ENCODE assay signal across 9 cellular contexts in genomic region chr1:219567341-219567947, GRCh38. TPM values are rescaled to one million over a fixed set of nuclear protein-coding genes. Genes with fewer than 3 reads are reported as not detected.
A peak's percentile ranks its signal among the peaks of the same experiment; 100 is the strongest.
DNase-seq lines count a peak whose midpoint lies in the region; ATAC-seq and TF ChIP-seq lines count a peak whose summit lies in the region.
"Had no signal": no experiment of that assay in that cellular context is flagged by ENCODE, and none has a peak within 500 bp of the region (broad histone marks: within the 10 kb centered on the region; RNA-seq: fewer than 3 reads in every experiment).

No MANE protein-coding gene starts in this region.

- H3K9me3 Mint-ChIP-seq in activated naive CD4-positive, alpha-beta T cell treated with anti-CD3 and anti-CD28 coated beads for 36 hours: no peaks in the 10 kb centered on the region

- CTCF ChIA-PET in activated naive CD4-positive, alpha-beta T cell treated with anti-CD3 and anti-CD28 coated beads for 36 hours (lab: Charles Lee): no interaction called here

- no peak overlapping the region for H3K4me3 Mint-ChIP-seq in activated naive CD4-positive, alpha-beta T cell treated with anti-CD3 and anti-CD28 coated beads for 36 hours
- H3K4me3 Mint-ChIP-seq: activated naive CD8-positive, alpha-beta T cell had no signal

- no peaks in the 10 kb centered on the region for H3K4me1 ChIP-seq in right atrium auricular region
- H3K4me1 ChIP-seq in tibial nerve: peaks cover 0 to 9% (median 0%) of the 10 kb centered on the region in 4 donors

- no peaks in the 10 kb centered on the region for H3K4me1 Mint-ChIP-seq in activated naive CD4-positive, alpha-beta T cell treated with anti-CD3 and anti-CD28 coated beads for 36 hours (ENCODE audit: low read depth)

- no peaks in the 10 kb centered on the region for H3K27me3 ChIP-seq in right atrium auricular region
- H3K27me3 ChIP-seq in tibial nerve: no peaks in the 10 kb centered on the region

- H3K9me3 ChIP-seq in right atrium auricular region (no peaks in the 10 kb centered on the region), tibial nerve (no peaks in the 10 kb centered on the region)

- TF ChIP-seq POLR2A in tibial nerve (IDR thresholded peaks at IDR 0.05): no peak

- H3K27ac ChIP-seq in right atrium auricular region (no peak overlapping the region), tibial nerve (no peak overlapping the region)

- TF ChIP-seq EP300 in tibial nerve (IDR thresholded peaks at IDR 0.05): peak in 1 of 2 donors; percentile 20

- no peak overlapping the region for H3K27ac Mint-ChIP-seq in activated naive CD4-positive, alpha-beta T cell treated with anti-CD3 and anti-CD28 coated beads for 36 hours
- H3K27ac Mint-ChIP-seq: activated naive CD8-positive, alpha-beta T cell had no signal

- DNase-seq in Right ventricle myocardium superior (no peak), right atrium auricular region (ENCODE audit: low spot score) (no peak), RPMI7951 (ENCODE audit: low read depth) (peak; percentile 49), fibroblast of villous mesenchyme (ENCODE audit: low read depth) (peak; percentile 50), tibial nerve (ENCODE audit: low spot score in 2 of 2) (no peak)
- DNase-seq in effector CD4-positive, alpha-beta T cell: no peak
- no peak for DNase-seq in activated naive CD4-positive, alpha-beta T cell treated with anti-CD3 and anti-CD28 coated beads for 36 hours

- intact Hi-C loops in Right ventricle myocardium superior (cut with DNase I): loop anchor here (10.0 kb wide), 1 partner anchor 1233 kb away; no protein-coding TSS in a partner anchor
- intact Hi-C loops in activated naive CD4-positive, alpha-beta T cell treated with anti-CD3 and anti-CD28 coated beads for 36 hours (cut with micrococcal nuclease): loop anchor here (5.0 kb wide), 1 partner anchor 360 kb away; no protein-coding TSS in a partner anchor

- H3K4me3 ChIP-seq in right atrium auricular region (no peak overlapping the region), fibroblast of villous mesenchyme (ENCODE audit: low read depth, low read length) (no peak overlapping the region), tibial nerve (no peak overlapping the region)

- whole genome bisulfite sequencing in tibial nerve, 2 donors: 43 to 48% methylated on average over 4 of the region's 4 CpGs

- TF ChIP-seq CTCF in right atrium auricular region (IDR thresholded peaks at IDR 0.05) (peak in 1 of 2 donors; percentile 67), fibroblast of villous mesenchyme (IDR thresholded peaks at IDR 0.05; ENCODE audit: insufficient read depth, low read depth, low read length) (peak; percentile 58), tibial nerve (IDR thresholded peaks at IDR 0.05) (peak; percentile 20 to 72 (median 54))

- ATAC-seq in Right ventricle myocardium superior (ENCODE audit: poor library complexity) (peak; percentile 86), HG03520 (IDR thresholded peaks at IDR 0.05; ENCODE audit: unreplicated experiment) (peak; percentile 55)

- no peaks in the 10 kb centered on the region for H3K36me3 Mint-ChIP-seq in activated naive CD4-positive, alpha-beta T cell treated with anti-CD3 and anti-CD28 coated beads for 36 hours (ENCODE audit: low read depth)
- H3K36me3 Mint-ChIP-seq: activated naive CD8-positive, alpha-beta T cell had no signal

- no peaks in the 10 kb centered on the region for H3K36me3 ChIP-seq in right atrium auricular region
- H3K36me3 ChIP-seq in tibial nerve: no peaks in the 10 kb centered on the region

- H3K27me3 Mint-ChIP-seq in activated naive CD4-positive, alpha-beta T cell treated with anti-CD3 and anti-CD28 coated beads for 36 hours (ENCODE audit: low read depth): no peaks in the 10 kb centered on the region

RNA-seq across cellular contexts. Expression of gene ZC3H11B, which starts 45.5 kb away (rescaled TPM):
- total RNA-seq in Right ventricle myocardium superior (1.0 TPM), right atrium auricular region (not detected), fibroblast of villous mesenchyme (under 0.01 TPM in 1 of 2 replicates, not detected in the other), tibial nerve (under 1 TPM in 2 of 4 donors, not detected in 2; 0.30 to 0.42 TPM)
- 0.10 and 0.12 TPM in 2 replicates for total RNA-seq in RPMI7951 (2014; rRNA removed; shearing (Covaris generic))
- total RNA-seq in activated naive CD4-positive, alpha-beta T cell treated with anti-CD3 and anti-CD28 coated beads for 36 hours: under 1 TPM; 0.14 to 0.25 TPM

Comparison
In these comparisons a context has a peak if more than half of its experiments do, and no peak if none do; other contexts are left out.
1. DNase-seq: peak in RPMI7951 (single experiment) and fibroblast of villous mesenchyme (single experiment); none in Right ventricle myocardium superior (single experiment), right atrium auricular region (single experiment), tibial nerve (0 of 2), effector CD4-positive, alpha-beta T cell (single experiment) and activated naive CD4-positive, alpha-beta T cell treated with anti-CD3 and anti-CD28 coated beads for 36 hours (single experiment).